Comparison of ENCODE assay signal across 14 cellular contexts in genomic region chr12:115160290-115161108, GRCh38.
"Had no signal": no experiment of that assay in that cellular context is flagged by ENCODE, and none has a peak within 500 bp of the region (broad histone marks: within the 10 kb centered on the region; RNA-seq: fewer than 3 reads in every experiment).

No MANE protein-coding gene starts in this region.

- H3K9me3 Mint-ChIP-seq: activated CD4-positive, alpha-beta memory T cell treated with anti-CD3 and anti-CD28 coated beads for 36 hours; activated naive CD4-positive, alpha-beta T cell treated with anti-CD3 and anti-CD28 coated beads, Interleukin-2, amount 10 ng/mL, durations not matched to agents 7 days and 5 days; activated T-helper 2 cell treated with anti-CD3 and anti-CD28 coated beads, Interferon-gamma antibody, Interleukin-2, Interleukin-4, amounts not matched to agents 10 μg/mL and 5 μg/mL and 100 μg/mL, durations not matched to agents 14 hours and 24 hours and 36 hours; stimulated activated naive B cell treated with anti-CD40 and anti-IgM and Interleukin-4, amounts not matched to agents 10 μg/mL and 1 μg/mL and 100 μg/mL, for 72 hours had no signal

- H3K9me3 ChIP-seq: left ventricle myocardium inferior, tibial artery, vagina had no signal

- H3K27ac Mint-ChIP-seq: activated CD4-positive, alpha-beta memory T cell treated with anti-CD3 and anti-CD28 coated beads for 36 hours; activated CD8-positive, alpha-beta memory T cell treated with anti-CD3 and anti-CD28 coated beads, Interleukin-2, amount 10 ng/mL, durations not matched to agents 7 days and 5 days; activated naive CD4-positive, alpha-beta T cell treated with anti-CD3 and anti-CD28 coated beads, Interleukin-2, amount 10 ng/mL, durations not matched to agents 7 days and 5 days; activated T-helper 2 cell treated with anti-CD3 and anti-CD28 coated beads, Interferon-gamma antibody, Interleukin-2, Interleukin-4, amounts not matched to agents 10 μg/mL and 5 μg/mL and 100 μg/mL, durations not matched to agents 14 hours and 24 hours and 36 hours; naive thymus-derived CD8-positive, alpha-beta T cell; stimulated activated naive B cell treated with anti-CD40 and anti-IgM and Interleukin-4, amounts not matched to agents 10 μg/mL and 1 μg/mL and 100 μg/mL, for 72 hours had no signal

- H3K4me1 ChIP-seq: left ventricle myocardium inferior, tibial artery, vagina had no signal

- DNase-seq: activated CD4-positive, alpha-beta memory T cell treated with anti-CD3 and anti-CD28 coated beads for 36 hours; activated CD8-positive, alpha-beta memory T cell treated with anti-CD3 and anti-CD28 coated beads, Interleukin-2, amount 10 ng/mL, durations not matched to agents 7 days and 5 days; activated naive CD4-positive, alpha-beta T cell treated with anti-CD3 and anti-CD28 coated beads, Interleukin-2, amount 10 ng/mL, durations not matched to agents 7 days and 5 days; activated T-cell treated with anti-CD3 and anti-CD28 coated beads, Interleukin-2, amount 50 U/mL, for 1 hour; left ventricle myocardium inferior; naive thymus-derived CD8-positive, alpha-beta T cell; posterior cingulate gyrus; stimulated activated CD4-positive, alpha-beta T cell treated with anti-CD3 and anti-CD28 coated beads, Interleukin-2, amount 100 ng/mL, for 48 hours; stimulated activated naive B cell treated with anti-CD40 and anti-IgM and Interleukin-4, amounts not matched to agents 10 μg/mL and 1 μg/mL and 100 μg/mL, for 72 hours; tibial artery; WERI-Rb-1 had no signal

- H3K4me3 ChIP-seq: cardiac muscle cell, left ventricle myocardium inferior, tibial artery, vagina had no signal

- H3K27me3 Mint-ChIP-seq: activated CD4-positive, alpha-beta memory T cell treated with anti-CD3 and anti-CD28 coated beads for 36 hours; activated CD8-positive, alpha-beta memory T cell treated with anti-CD3 and anti-CD28 coated beads, Interleukin-2, amount 10 ng/mL, durations not matched to agents 7 days and 5 days; activated naive CD4-positive, alpha-beta T cell treated with anti-CD3 and anti-CD28 coated beads, Interleukin-2, amount 10 ng/mL, durations not matched to agents 7 days and 5 days; stimulated activated naive B cell treated with anti-CD40 and anti-IgM and Interleukin-4, amounts not matched to agents 10 μg/mL and 1 μg/mL and 100 μg/mL, for 72 hours had no signal

- H3K27me3 ChIP-seq: cardiac muscle cell, tibial artery, vagina had no signal

- H3K4me1 Mint-ChIP-seq: activated CD8-positive, alpha-beta memory T cell treated with anti-CD3 and anti-CD28 coated beads, Interleukin-2, amount 10 ng/mL, durations not matched to agents 7 days and 5 days; activated naive CD4-positive, alpha-beta T cell treated with anti-CD3 and anti-CD28 coated beads, Interleukin-2, amount 10 ng/mL, durations not matched to agents 7 days and 5 days; naive thymus-derived CD8-positive, alpha-beta T cell; stimulated activated naive B cell treated with anti-CD40 and anti-IgM and Interleukin-4, amounts not matched to agents 10 μg/mL and 1 μg/mL and 100 μg/mL, for 72 hours had no signal

- H3K36me3 ChIP-seq: cardiac muscle cell, left ventricle myocardium inferior, tibial artery, vagina, WERI-Rb-1 had no signal

- ATAC-seq: activated CD8-positive, alpha-beta memory T cell treated with anti-CD3 and anti-CD28 coated beads, Interleukin-2, amount 10 ng/mL, durations not matched to agents 7 days and 5 days; naive thymus-derived CD8-positive, alpha-beta T cell; stimulated activated naive B cell treated with anti-CD40 and anti-IgM and Interleukin-4, amounts not matched to agents 10 μg/mL and 1 μg/mL and 100 μg/mL, for 72 hours had no signal

- H3K36me3 Mint-ChIP-seq: activated CD4-positive, alpha-beta memory T cell treated with anti-CD3 and anti-CD28 coated beads for 36 hours; activated CD8-positive, alpha-beta memory T cell treated with anti-CD3 and anti-CD28 coated beads, Interleukin-2, amount 10 ng/mL, durations not matched to agents 7 days and 5 days; activated naive CD4-positive, alpha-beta T cell treated with anti-CD3 and anti-CD28 coated beads, Interleukin-2, amount 10 ng/mL, durations not matched to agents 7 days and 5 days; naive thymus-derived CD8-positive, alpha-beta T cell; stimulated activated naive B cell treated with anti-CD40 and anti-IgM and Interleukin-4, amounts not matched to agents 10 μg/mL and 1 μg/mL and 100 μg/mL, for 72 hours had no signal

- H3K27ac ChIP-seq: cardiac muscle cell, left ventricle myocardium inferior, tibial artery, vagina, WERI-Rb-1 had no signal

- H3K4me3 Mint-ChIP-seq: activated CD4-positive, alpha-beta memory T cell treated with anti-CD3 and anti-CD28 coated beads for 36 hours; activated CD8-positive, alpha-beta memory T cell treated with anti-CD3 and anti-CD28 coated beads, Interleukin-2, amount 10 ng/mL, durations not matched to agents 7 days and 5 days; activated naive CD4-positive, alpha-beta T cell treated with anti-CD3 and anti-CD28 coated beads, Interleukin-2, amount 10 ng/mL, durations not matched to agents 7 days and 5 days; naive thymus-derived CD8-positive, alpha-beta T cell; stimulated activated naive B cell treated with anti-CD40 and anti-IgM and Interleukin-4, amounts not matched to agents 10 μg/mL and 1 μg/mL and 100 μg/mL, for 72 hours had no signal
